In genomic region chrX:51332943-51333631, GRCh38 we compare ENCODE assay signal across 8 cellular contexts. TPM values are rescaled to one million over a fixed set of nuclear protein-coding genes. Genes with fewer than 3 reads are reported as not detected.
A peak's percentile ranks its signal among the peaks of the same experiment; 100 is the strongest.
DNase-seq lines count a peak whose midpoint lies in the region; ATAC-seq, FAIRE-seq and TF ChIP-seq lines count a peak whose summit lies in the region.
"Not testable (repeated sequence)": the region's sequence is repeated elsewhere in the genome, so short reads cannot be mapped to it uniquely, and the experiment has no call there.

No MANE protein-coding gene starts in this region.

- H3K27ac Mint-ChIP-seq in activated CD8-positive, alpha-beta T cell treated with anti-CD3 and anti-CD28 coated beads, Interleukin-2, amount 10 ng/mL, durations not matched to agents 7 days and 5 days, result peak overlapping the region; percentile 72
- H3K27ac Mint-ChIP-seq in memory B cell, result peak overlapping the region; percentile 56
- H3K27ac Mint-ChIP-seq in type B pancreatic cell, result not testable (repeated sequence)

- H3K27me3 Mint-ChIP-seq in activated CD8-positive, alpha-beta T cell treated with anti-CD3 and anti-CD28 coated beads, Interleukin-2, amount 10 ng/mL, durations not matched to agents 7 days and 5 days (ENCODE audit: low read depth); memory B cell: not testable (repeated sequence)
- H3K27me3 Mint-ChIP-seq in type B pancreatic cell, result peaks cover 23% of the 10 kb centered on the region

- peak overlapping the region; percentile 86 for H3K4me3 Mint-ChIP-seq in activated CD8-positive, alpha-beta T cell treated with anti-CD3 and anti-CD28 coated beads, Interleukin-2, amount 10 ng/mL, durations not matched to agents 7 days and 5 days
- peak overlapping the region; percentile 81 for H3K4me3 Mint-ChIP-seq in memory B cell
- peak overlapping the region; percentile 90 for H3K4me3 Mint-ChIP-seq in type B pancreatic cell

- H3K27ac ChIP-seq in foreskin keratinocyte, result not testable (repeated sequence)

- ATAC-seq in activated CD8-positive, alpha-beta T cell treated with anti-CD3 and anti-CD28 coated beads, Interleukin-2, amount 10 ng/mL, durations not matched to agents 7 days and 5 days, result peak; percentile 50
- peak; percentile 69 for ATAC-seq in foreskin keratinocyte
- ATAC-seq in memory B cell (ENCODE audit: low read depth), result peak; percentile 21

- FAIRE-seq in bronchial epithelial cell (lab: Jason Lieb, UNC), result peak; percentile 99

- H3K4me1 Mint-ChIP-seq in activated CD8-positive, alpha-beta T cell treated with anti-CD3 and anti-CD28 coated beads, Interleukin-2, amount 10 ng/mL, durations not matched to agents 7 days and 5 days (ENCODE audit: low read depth); memory B cell; type B pancreatic cell (ENCODE audit: unreplicated experiment): not testable (repeated sequence)

- not testable (repeated sequence) for H3K36me3 Mint-ChIP-seq in activated CD8-positive, alpha-beta T cell treated with anti-CD3 and anti-CD28 coated beads, Interleukin-2, amount 10 ng/mL, durations not matched to agents 7 days and 5 days (ENCODE audit: low read depth); memory B cell; type B pancreatic cell

- H3K36me3 ChIP-seq in bronchial epithelial cell (ENCODE audit: control insufficient read depth, insufficient read depth, low read length), result not testable (repeated sequence)

- CTCF ChIA-PET in activated CD8-positive, alpha-beta T cell treated with anti-CD3 and anti-CD28 coated beads, Interleukin-2, amount 10 ng/mL, durations not matched to agents 7 days and 5 days (lab: Charles Lee), result not testable (repeated sequence)

- H3K9me3 Mint-ChIP-seq in activated CD8-positive, alpha-beta T cell treated with anti-CD3 and anti-CD28 coated beads, Interleukin-2, amount 10 ng/mL, durations not matched to agents 7 days and 5 days (ENCODE audit: insufficient read depth); memory B cell; type B pancreatic cell: not testable (repeated sequence)

- DNase-seq in DMS 273 (lab: John Stamatoyannopoulos, UW; ENCODE audit: unreplicated experiment), result peak; percentile 3
- DNase-seq in LNCaP clone FGC (ENCODE audit: low read depth); activated CD8-positive, alpha-beta T cell treated with anti-CD3 and anti-CD28 coated beads, Interleukin-2, amount 10 ng/mL, durations not matched to agents 7 days and 5 days; bronchial epithelial cell (ENCODE audit: low read depth); foreskin keratinocyte; memory B cell (ENCODE audit: low spot score in 2 of 2); retinal pigment epithelial cell (ENCODE audit: low read depth); type B pancreatic cell (ENCODE audit: extremely low spot score, unreplicated experiment): not testable (repeated sequence)

- not testable (repeated sequence) for H3K4me1 ChIP-seq in foreskin keratinocyte

- H3K4me3 ChIP-seq in LNCaP clone FGC (ENCODE audit: low read depth, low read length), result peak overlapping the region; percentile 39
- H3K4me3 ChIP-seq in bronchial epithelial cell (ENCODE audit: low read depth, low read length), result peak overlapping the region; percentile 23
- peak overlapping the region; percentile 49 for H3K4me3 ChIP-seq in retinal pigment epithelial cell (ENCODE audit: low read length)

- TF ChIP-seq CTCF in LNCaP clone FGC (IDR thresholded peaks at IDR 0.05; ENCODE audit: control insufficient read depth, extremely low read depth, insufficient read depth); bronchial epithelial cell (IDR thresholded peaks at IDR 0.05; ENCODE audit: insufficient read depth, low read length, severe bottlenecking); foreskin keratinocyte (conservative IDR thresholded peaks at IDR 0.05); retinal pigment epithelial cell (conservative IDR thresholded peaks at IDR 0.05; ENCODE audit: low read depth, low read length); type B pancreatic cell (conservative IDR thresholded peaks at IDR 0.05): not testable (repeated sequence)

- not testable (repeated sequence) for H3K27me3 ChIP-seq in bronchial epithelial cell (ENCODE audit: control insufficient read depth, insufficient read depth, low read length); foreskin keratinocyte

- POLR2A ChIA-PET in activated CD8-positive, alpha-beta T cell treated with anti-CD3 and anti-CD28 coated beads, Interleukin-2, amount 10 ng/mL, durations not matched to agents 7 days and 5 days (lab: Charles Lee), result not testable (repeated sequence)

RNA-seq across cellular contexts. Expression of gene NUDT10, which starts 0.5 kb away (rescaled TPM):
- total RNA-seq in activated CD8-positive, alpha-beta T cell treated with anti-CD3 and anti-CD28 coated beads, Interleukin-2, amount 10 ng/mL, durations not matched to agents 7 days and 5 days, result 1 to 10 TPM in 1 of 2 experiments, under 1 TPM in 1; 0.99 to 1.2 TPM
- 0.64 and 0.79 TPM in 2 replicates for total RNA-seq in bronchial epithelial cell
- total RNA-seq in foreskin keratinocyte, result 0.53 and 0.75 TPM in 2 replicates
- polyA plus RNA-seq in foreskin keratinocyte, result 0.32 and 0.40 TPM in 2 replicates
- 0.43 and 10.4 TPM in 2 replicates for total RNA-seq in type B pancreatic cell (ENCODE audit: low replicate concordance)
